26 cellular contexts compared by ENCODE assay signal in genomic region chr17:36816889-36817288, GRCh38.
"Had no signal": no experiment of that assay in that cellular context is flagged by ENCODE, and none has a peak within 500 bp of the region (broad histone marks: within the 10 kb centered on the region; RNA-seq: fewer than 3 reads in every experiment).

No MANE protein-coding gene starts in this region.

- DNase-seq: activated CD4-positive, alpha-beta T cell treated with anti-CD3 and anti-CD28 coated beads, Interleukin-2, amount 50 U/mL, for 1 hour; activated CD4-positive, CD25-positive, alpha-beta regulatory T cell treated with anti-CD3 and anti-CD28 coated beads, Interleukin-2, amount 50 U/mL, for 72 hours; activated CD8-positive, alpha-beta T cell treated with anti-CD3 and anti-CD28 coated beads, Interleukin-2, amount 10 ng/mL, durations not matched to agents 7 days and 5 days; activated naive CD4-positive, alpha-beta T cell; activated T-cell treated with anti-CD3 and anti-CD28 coated beads, Interleukin-2, amount 50 U/mL, for 1 hour; adrenal gland; central memory CD4-positive, alpha-beta T cell; effector memory CD4-positive, alpha-beta T cell; foreskin melanocyte; immature natural killer cell; kidney glomerular epithelial cell; left lung; midbrain; natural killer cell; nucleus accumbens; stimulated activated CD4-positive, alpha-beta T cell treated with anti-CD3 and anti-CD28 coated beads, Interleukin-2, amount 100 ng/mL, for 48 hours; stimulated activated CD8-positive, alpha-beta memory T cell treated with anti-CD3 and anti-CD28 coated beads, Interleukin-4, amount 100 ng/mL, for 48 hours; stimulated activated naive B cell treated with anti-CD40 and anti-IgM and Interleukin-4, amounts not matched to agents 10 μg/mL and 1 μg/mL and 100 μg/mL, for 72 hours; WERI-Rb-1 had no signal

- ATAC-seq: activated CD8-positive, alpha-beta T cell treated with anti-CD3 and anti-CD28 coated beads, Interleukin-2, amount 10 ng/mL, durations not matched to agents 7 days and 5 days; activated T-helper 17 cell treated with anti-CD3 and anti-CD28 coated beads, Interleukin-2, amount 50 U/mL, for 72 hours; esophagus mucosa; left lung; natural killer cell had no signal

- H3K27me3 ChIP-seq: ascending aorta had no signal

- H3K4me3 ChIP-seq: adrenal gland, ascending aorta, hepatocyte, left lung, sigmoid colon, smooth muscle cell had no signal

- H3K27ac ChIP-seq: adrenal gland, ascending aorta, hepatocyte, left lung, parathyroid adenoma, sigmoid colon, WERI-Rb-1 had no signal

- H3K4me2 ChIP-seq: hepatocyte, smooth muscle cell had no signal

- H3K79me2 ChIP-seq: hepatocyte, parathyroid adenoma had no signal

- H3K36me3 ChIP-seq: adrenal gland, ascending aorta, left lung, sigmoid colon, WERI-Rb-1 had no signal

- H3K9ac ChIP-seq: parathyroid adenoma had no signal

- H3K4me1 ChIP-seq: adrenal gland, ascending aorta, left lung, parathyroid adenoma, sigmoid colon had no signal
